ENCODE assay signal across 15 cellular contexts in the genomic region with DNA sequence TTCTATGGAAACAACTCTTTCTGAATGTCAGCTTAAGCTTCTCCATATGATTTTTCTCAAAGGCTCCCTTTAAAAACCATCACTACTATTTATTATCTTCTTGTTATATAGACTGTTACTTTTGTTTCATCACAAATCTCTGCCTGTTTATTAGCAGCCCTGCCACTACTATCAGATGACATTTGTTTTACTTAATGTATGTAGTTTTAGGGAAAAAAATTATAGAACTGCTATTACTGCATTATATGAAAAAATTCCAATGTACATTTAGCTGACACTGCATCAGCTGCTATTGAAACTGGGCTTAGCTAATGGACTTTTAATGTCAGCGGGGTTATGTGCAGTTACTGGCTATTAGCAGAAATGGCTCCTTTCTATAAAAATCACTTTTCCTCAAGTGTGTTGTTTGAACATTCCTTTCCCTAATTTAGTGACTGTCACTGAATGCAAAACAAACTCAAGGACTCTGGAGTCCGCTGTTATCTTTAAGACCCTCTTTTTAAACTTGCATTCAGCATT. TPM values are rescaled to one million over a fixed set of nuclear protein-coding genes. Genes with fewer than 3 reads are reported as not detected.
"Had no signal": no experiment of that assay in that cellular context is flagged by ENCODE, and none has a peak within 500 bp of the region (broad histone marks: within the 10 kb centered on the region; RNA-seq: fewer than 3 reads in every experiment).

No MANE protein-coding gene starts in this region.

- H3K27ac ChIP-seq: body of pancreas, esophagus muscularis mucosa had no signal

- H3K4me1 ChIP-seq: body of pancreas, esophagus muscularis mucosa, tibial nerve had no signal

- H3K9me3 ChIP-seq: body of pancreas, esophagus muscularis mucosa, tibial nerve had no signal

- H3K36me3 ChIP-seq: esophagus muscularis mucosa, tibial nerve had no signal

- H3K4me3 ChIP-seq: body of pancreas, esophagus muscularis mucosa, lung, tibial nerve had no signal

- DNase-seq: activated B cell treated with CpG ODN at 0.5 μM for 24 hours; activated CD4-positive, alpha-beta T cell treated with anti-CD3 and anti-CD28 coated beads, Interleukin-2, amount 10 ng/mL, durations not matched to agents 7 days and 5 days; activated CD8-positive, alpha-beta memory T cell treated with anti-CD3 and anti-CD28 coated beads for 24 hours; activated naive CD4-positive, alpha-beta T cell treated with anti-CD3 and anti-CD28 coated beads, Interleukin-2, amount 10 ng/mL, durations not matched to agents 7 days and 5 days; body of pancreas; foreskin melanocyte; head of caudate nucleus; stimulated activated CD4-positive, alpha-beta T cell treated with anti-CD3 and anti-CD28 coated beads, Interleukin-15, amount 100 ng/mL, for 24 hours; stimulated activated CD4-positive, alpha-beta T cell treated with anti-CD3 and anti-CD28 coated beads, Interleukin-4, amount 100 ng/mL, for 24 hours had no signal

- ATAC-seq: activated T-helper 17 cell treated with anti-CD3 and anti-CD28 coated beads, Interleukin-2, amount 50 U/mL, for 72 hours; body of pancreas; natural killer cell treated with Interleukin-12 subunit alpha and Interleukin-12 subunit beta and Interleukin-15 and Interleukin-18, amount 100 ng/mL, for 72 hours had no signal

- H3K27me3 ChIP-seq: body of pancreas, esophagus muscularis mucosa, tibial nerve had no signal

RNA-seq across cellular contexts. Expression of gene UNC5C, which starts 10.7 kb away (rescaled TPM):
- total RNA-seq: activated B cell treated with CpG ODN at 0.5 μM for 24 hours; activated CD4-positive, alpha-beta T cell treated with anti-CD3 and anti-CD28 coated beads, Interleukin-2, amount 10 ng/mL, durations not matched to agents 7 days and 5 days; natural killer cell treated with Interleukin-12 subunit alpha and Interleukin-12 subunit beta and Interleukin-15 and Interleukin-18, amount 100 ng/mL, for 72 hours had no signal
- polyA plus RNA-seq: keratinocyte had no signal
